Comparison of ENCODE assay signal across 1 cellular context in genomic region chr16:2841606-2842339, GRCh38.
A peak's percentile ranks its signal among the peaks of the same experiment; 100 is the strongest.
TF ChIP-seq lines count a peak whose summit lies in the region.

No MANE protein-coding gene starts in this region.

TF ChIP-seq in HepG2, 621 proteins besides CTCF, POLR2A, EP300 and RAD21:
- TF ChIP-seq HNF4A (CRISPR knock-in tag; IDR thresholded peaks at IDR 0.05) (0 out of 2 replicates have a peak, but pooled peaks have one; percentile 16), SP2 (CRISPR knock-in tag; IDR thresholded peaks at IDR 0.05) (no peak), CC2D1A (CRISPR knock-in tag; IDR thresholded peaks at IDR 0.05) (no peak), KDM5B (CRISPR knock-in tag; IDR thresholded peaks at IDR 0.05; ENCODE audit: borderline replicate concordance) (peak; percentile 42; the same call in 1 of the 2 replicates), ZNF740 (CRISPR knock-in tag; IDR thresholded peaks at IDR 0.05) (0 out of 2 replicates have a peak, but pooled peaks have one; percentile 45)
